1 cellular context compared by ENCODE assay signal in the genomic region with DNA sequence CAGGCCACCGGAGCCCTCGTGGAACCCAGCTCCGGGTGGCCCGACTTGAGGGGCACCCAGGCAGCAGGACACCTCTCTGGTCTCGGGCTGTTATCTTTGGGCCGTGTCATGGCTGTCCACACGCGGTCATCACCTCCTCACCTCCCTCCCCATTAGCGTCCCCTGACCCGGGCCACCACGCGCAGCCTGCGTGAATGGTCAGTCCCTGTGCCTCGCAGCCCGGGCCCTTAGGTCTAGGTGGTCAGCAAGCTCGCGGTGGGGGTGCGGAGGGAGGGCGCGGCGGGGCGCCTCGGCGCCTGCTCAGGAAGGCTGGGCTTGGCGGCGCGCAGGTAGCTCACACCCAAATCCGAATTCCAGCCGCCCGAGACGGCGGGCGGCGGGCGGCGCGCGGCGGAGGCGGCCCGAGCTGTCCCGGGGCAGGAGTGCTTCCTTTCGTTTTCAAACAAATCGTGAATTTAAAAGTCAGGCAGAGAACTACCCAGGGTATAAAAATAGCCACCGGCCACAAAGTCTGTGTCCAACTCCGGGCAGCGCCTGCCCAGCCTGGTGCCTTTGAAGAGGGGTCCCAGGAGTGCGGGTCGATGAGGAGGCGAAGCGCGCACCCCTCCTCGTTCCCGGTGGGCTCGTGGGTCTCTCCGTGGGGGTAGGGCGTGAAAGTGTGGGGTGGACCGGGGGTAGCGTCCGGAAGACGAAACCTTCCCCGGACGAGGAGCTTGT.
A peak's percentile ranks its signal among the peaks of the same experiment; 100 is the strongest.
TF ChIP-seq lines count a peak whose summit lies in the region.

No MANE protein-coding gene starts in this region.

TF ChIP-seq in HepG2, 621 proteins besides CTCF, POLR2A, EP300 and RAD21 (continued from another document and continues in another):
- TF ChIP-seq, protein P1, sequence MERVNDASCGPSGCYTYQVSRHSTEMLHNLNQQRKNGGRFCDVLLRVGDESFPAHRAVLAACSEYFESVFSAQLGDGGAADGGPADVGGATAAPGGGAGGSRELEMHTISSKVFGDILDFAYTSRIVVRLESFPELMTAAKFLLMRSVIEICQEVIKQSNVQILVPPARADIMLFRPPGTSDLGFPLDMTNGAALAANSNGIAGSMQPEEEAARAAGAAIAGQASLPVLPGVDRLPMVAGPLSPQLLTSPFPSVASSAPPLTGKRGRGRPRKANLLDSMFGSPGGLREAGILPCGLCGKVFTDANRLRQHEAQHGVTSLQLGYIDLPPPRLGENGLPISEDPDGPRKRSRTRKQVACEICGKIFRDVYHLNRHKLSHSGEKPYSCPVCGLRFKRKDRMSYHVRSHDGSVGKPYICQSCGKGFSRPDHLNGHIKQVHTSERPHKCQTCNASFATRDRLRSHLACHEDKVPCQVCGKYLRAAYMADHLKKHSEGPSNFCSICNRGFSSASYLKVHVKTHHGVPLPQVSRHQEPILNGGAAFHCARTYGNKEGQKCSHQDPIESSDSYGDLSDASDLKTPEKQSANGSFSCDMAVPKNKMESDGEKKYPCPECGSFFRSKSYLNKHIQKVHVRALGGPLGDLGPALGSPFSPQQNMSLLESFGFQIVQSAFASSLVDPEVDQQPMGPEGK (CRISPR knock-in tag; IDR thresholded peaks at IDR 0.05) = 0 out of 2 replicates have a peak, but pooled peaks have one; percentile 6
- TF ChIP-seq ZSCAN30 (CRISPR knock-in tag; IDR thresholded peaks at IDR 0.05) (no peak), MIER2 (CRISPR knock-in tag; IDR thresholded peaks at IDR 0.05) (no peak), SOX6 (IDR thresholded peaks at IDR 0.05) (no peak), SOX6 (CRISPR knock-in tag; IDR thresholded peaks at IDR 0.05) (0 out of 2 replicates have a peak, but pooled peaks have one; percentile 10), THAP11 (CRISPR knock-in tag; IDR thresholded peaks at IDR 0.05) (peak; percentile 13; the same call in 1 of the 2 replicates), MTA1 (CRISPR knock-in tag; IDR thresholded peaks at IDR 0.05; ENCODE audit: borderline replicate concordance) (peak; percentile 77; the same call in 1 of the 2 replicates), MYC (CRISPR knock-in tag; IDR thresholded peaks at IDR 0.05; ENCODE audit: borderline replicate concordance) (peak; percentile 24; the same call in 1 of the 2 replicates), AGO2 (optimal IDR thresholded peaks at IDR 0.05; ENCODE audit: low read depth, low read length) (peak; percentile 81), MXI1 (IDR thresholded peaks at IDR 0.05; ENCODE audit: borderline replicate concordance, low read depth, low read length) (0 out of 3 replicates have a peak, but pooled peaks have one; percentile 19), ARNT2 (CRISPR knock-in tag; IDR thresholded peaks at IDR 0.05; ENCODE audit: low read depth) (peak; percentile 64), STAG1 (CRISPR knock-in tag; IDR thresholded peaks at IDR 0.05) (no peak), ZBTB38 (CRISPR knock-in tag; IDR thresholded peaks at IDR 0.05) (peak; percentile 37; the same call in 1 of the 2 replicates), ZNF20 (CRISPR knock-in tag; IDR thresholded peaks at IDR 0.05) (no peak), ZNF768 (CRISPR knock-in tag; IDR thresholded peaks at IDR 0.05) (0 out of 2 replicates have a peak, but pooled peaks have one; percentile 23), HDAC1 (CRISPR knock-in tag; IDR thresholded peaks at IDR 0.05) (peak; percentile 7; the same call in 1 of the 2 replicates), SP4 (CRISPR knock-in tag; IDR thresholded peaks at IDR 0.05) (no peak), SPEN (CRISPR knock-in tag; IDR thresholded peaks at IDR 0.05; ENCODE audit: low read depth) (peak; percentile 56; the same call in 1 of the 2 replicates), HDAC6 (IDR thresholded peaks at IDR 0.05; ENCODE audit: low read depth, low read length) (no peak), ZSCAN9 (CRISPR knock-in tag; IDR thresholded peaks at IDR 0.05; ENCODE audit: borderline replicate concordance) (no peak), CHCHD3 (CRISPR knock-in tag; IDR thresholded peaks at IDR 0.05) (0 out of 2 replicates have a peak, but pooled peaks have one; percentile 25), HNRNPL (IDR thresholded peaks at IDR 0.05; ENCODE audit: low read depth, low read length) (0 out of 2 replicates have a peak, but pooled peaks have one; percentile 19), LCORL (IDR thresholded peaks at IDR 0.05) (no peak), LCORL (CRISPR knock-in tag; IDR thresholded peaks at IDR 0.05) (peak; percentile 80), KLF16 (CRISPR knock-in tag; IDR thresholded peaks at IDR 0.05) (no peak), RARA (CRISPR knock-in tag; IDR thresholded peaks at IDR 0.05) (0 out of 2 replicates have a peak, but pooled peaks have one; percentile 9), PHF21A (CRISPR knock-in tag; IDR thresholded peaks at IDR 0.05) (no peak), ZNF530 (CRISPR knock-in tag; IDR thresholded peaks at IDR 0.05; ENCODE audit: low read depth) (no peak), ZNF446 (CRISPR knock-in tag; IDR thresholded peaks at IDR 0.05) (peak; percentile 52; the same call in 1 of the 2 replicates), ZMYM3 (CRISPR knock-in tag; IDR thresholded peaks at IDR 0.05) (no peak), ZNF556 (CRISPR knock-in tag; IDR thresholded peaks at IDR 0.05; ENCODE audit: borderline replicate concordance) (0 out of 2 replicates have a peak, but pooled peaks have one; percentile 15), FOSL2 (CRISPR knock-in tag; IDR thresholded peaks at IDR 0.05) (0 out of 2 replicates have a peak, but pooled peaks have one; percentile 5)
- TF ChIP-seq, protein P2, sequence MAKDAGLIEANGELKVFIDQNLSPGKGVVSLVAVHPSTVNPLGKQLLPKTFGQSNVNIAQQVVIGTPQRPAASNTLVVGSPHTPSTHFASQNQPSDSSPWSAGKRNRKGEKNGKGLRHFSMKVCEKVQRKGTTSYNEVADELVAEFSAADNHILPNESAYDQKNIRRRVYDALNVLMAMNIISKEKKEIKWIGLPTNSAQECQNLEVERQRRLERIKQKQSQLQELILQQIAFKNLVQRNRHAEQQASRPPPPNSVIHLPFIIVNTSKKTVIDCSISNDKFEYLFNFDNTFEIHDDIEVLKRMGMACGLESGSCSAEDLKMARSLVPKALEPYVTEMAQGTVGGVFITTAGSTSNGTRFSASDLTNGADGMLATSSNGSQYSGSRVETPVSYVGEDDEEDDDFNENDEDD (CRISPR knock-in tag; IDR thresholded peaks at IDR 0.05; ENCODE audit: borderline replicate concordance) = peak; percentile 27; the same call in 1 of the 2 replicates
- TF ChIP-seq, protein P3, sequence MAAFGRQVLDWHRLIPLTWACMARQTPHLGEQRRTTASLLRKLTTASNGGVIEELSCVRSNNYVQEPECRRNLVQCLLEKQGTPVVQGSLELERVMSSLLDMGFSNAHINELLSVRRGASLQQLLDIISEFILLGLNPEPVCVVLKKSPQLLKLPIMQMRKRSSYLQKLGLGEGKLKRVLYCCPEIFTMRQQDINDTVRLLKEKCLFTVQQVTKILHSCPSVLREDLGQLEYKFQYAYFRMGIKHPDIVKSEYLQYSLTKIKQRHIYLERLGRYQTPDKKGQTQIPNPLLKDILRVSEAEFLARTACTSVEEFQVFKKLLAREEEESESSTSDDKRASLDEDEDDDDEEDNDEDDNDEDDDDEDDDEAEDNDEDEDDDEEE (CRISPR knock-in tag; IDR thresholded peaks at IDR 0.05) = peak; percentile 58; the same call in 1 of the 2 replicates
- TF ChIP-seq, protein P4, sequence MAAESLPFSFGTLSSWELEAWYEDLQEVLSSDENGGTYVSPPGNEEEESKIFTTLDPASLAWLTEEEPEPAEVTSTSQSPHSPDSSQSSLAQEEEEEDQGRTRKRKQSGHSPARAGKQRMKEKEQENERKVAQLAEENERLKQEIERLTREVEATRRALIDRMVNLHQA (CRISPR knock-in tag; IDR thresholded peaks at IDR 0.05) = no peak
- TF ChIP-seq, protein P5, sequence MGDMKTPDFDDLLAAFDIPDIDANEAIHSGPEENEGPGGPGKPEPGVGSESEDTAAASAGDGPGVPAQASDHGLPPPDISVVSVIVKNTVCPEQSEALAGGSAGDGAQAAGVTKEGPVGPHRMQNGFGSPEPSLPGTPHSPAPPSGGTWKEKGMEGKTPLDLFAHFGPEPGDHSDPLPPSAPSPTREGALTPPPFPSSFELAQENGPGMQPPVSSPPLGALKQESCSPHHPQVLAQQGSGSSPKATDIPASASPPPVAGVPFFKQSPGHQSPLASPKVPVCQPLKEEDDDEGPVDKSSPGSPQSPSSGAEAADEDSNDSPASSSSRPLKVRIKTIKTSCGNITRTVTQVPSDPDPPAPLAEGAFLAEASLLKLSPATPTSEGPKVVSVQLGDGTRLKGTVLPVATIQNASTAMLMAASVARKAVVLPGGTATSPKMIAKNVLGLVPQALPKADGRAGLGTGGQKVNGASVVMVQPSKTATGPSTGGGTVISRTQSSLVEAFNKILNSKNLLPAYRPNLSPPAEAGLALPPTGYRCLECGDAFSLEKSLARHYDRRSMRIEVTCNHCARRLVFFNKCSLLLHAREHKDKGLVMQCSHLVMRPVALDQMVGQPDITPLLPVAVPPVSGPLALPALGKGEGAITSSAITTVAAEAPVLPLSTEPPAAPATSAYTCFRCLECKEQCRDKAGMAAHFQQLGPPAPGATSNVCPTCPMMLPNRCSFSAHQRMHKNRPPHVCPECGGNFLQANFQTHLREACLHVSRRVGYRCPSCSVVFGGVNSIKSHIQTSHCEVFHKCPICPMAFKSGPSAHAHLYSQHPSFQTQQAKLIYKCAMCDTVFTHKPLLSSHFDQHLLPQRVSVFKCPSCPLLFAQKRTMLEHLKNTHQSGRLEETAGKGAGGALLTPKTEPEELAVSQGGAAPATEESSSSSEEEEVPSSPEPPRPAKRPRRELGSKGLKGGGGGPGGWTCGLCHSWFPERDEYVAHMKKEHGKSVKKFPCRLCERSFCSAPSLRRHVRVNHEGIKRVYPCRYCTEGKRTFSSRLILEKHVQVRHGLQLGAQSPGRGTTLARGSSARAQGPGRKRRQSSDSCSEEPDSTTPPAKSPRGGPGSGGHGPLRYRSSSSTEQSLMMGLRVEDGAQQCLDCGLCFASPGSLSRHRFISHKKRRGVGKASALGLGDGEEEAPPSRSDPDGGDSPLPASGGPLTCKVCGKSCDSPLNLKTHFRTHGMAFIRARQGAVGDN (CRISPR knock-in tag; IDR thresholded peaks at IDR 0.05) = peak; percentile 83
- TF ChIP-seq, protein P6, sequence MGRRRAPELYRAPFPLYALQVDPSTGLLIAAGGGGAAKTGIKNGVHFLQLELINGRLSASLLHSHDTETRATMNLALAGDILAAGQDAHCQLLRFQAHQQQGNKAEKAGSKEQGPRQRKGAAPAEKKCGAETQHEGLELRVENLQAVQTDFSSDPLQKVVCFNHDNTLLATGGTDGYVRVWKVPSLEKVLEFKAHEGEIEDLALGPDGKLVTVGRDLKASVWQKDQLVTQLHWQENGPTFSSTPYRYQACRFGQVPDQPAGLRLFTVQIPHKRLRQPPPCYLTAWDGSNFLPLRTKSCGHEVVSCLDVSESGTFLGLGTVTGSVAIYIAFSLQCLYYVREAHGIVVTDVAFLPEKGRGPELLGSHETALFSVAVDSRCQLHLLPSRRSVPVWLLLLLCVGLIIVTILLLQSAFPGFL (CRISPR knock-in tag; IDR thresholded peaks at IDR 0.05) = no peak
- TF ChIP-seq, protein P7, sequence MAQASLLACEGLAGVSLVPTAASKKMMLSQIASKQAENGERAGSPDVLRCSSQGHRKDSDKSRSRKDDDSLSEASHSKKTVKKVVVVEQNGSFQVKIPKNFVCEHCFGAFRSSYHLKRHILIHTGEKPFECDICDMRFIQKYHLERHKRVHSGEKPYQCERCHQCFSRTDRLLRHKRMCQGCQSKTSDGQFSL (CRISPR knock-in tag; IDR thresholded peaks at IDR 0.05) = 0 out of 2 replicates have a peak, but pooled peaks have one; percentile 25
- TF ChIP-seq, protein P8, sequence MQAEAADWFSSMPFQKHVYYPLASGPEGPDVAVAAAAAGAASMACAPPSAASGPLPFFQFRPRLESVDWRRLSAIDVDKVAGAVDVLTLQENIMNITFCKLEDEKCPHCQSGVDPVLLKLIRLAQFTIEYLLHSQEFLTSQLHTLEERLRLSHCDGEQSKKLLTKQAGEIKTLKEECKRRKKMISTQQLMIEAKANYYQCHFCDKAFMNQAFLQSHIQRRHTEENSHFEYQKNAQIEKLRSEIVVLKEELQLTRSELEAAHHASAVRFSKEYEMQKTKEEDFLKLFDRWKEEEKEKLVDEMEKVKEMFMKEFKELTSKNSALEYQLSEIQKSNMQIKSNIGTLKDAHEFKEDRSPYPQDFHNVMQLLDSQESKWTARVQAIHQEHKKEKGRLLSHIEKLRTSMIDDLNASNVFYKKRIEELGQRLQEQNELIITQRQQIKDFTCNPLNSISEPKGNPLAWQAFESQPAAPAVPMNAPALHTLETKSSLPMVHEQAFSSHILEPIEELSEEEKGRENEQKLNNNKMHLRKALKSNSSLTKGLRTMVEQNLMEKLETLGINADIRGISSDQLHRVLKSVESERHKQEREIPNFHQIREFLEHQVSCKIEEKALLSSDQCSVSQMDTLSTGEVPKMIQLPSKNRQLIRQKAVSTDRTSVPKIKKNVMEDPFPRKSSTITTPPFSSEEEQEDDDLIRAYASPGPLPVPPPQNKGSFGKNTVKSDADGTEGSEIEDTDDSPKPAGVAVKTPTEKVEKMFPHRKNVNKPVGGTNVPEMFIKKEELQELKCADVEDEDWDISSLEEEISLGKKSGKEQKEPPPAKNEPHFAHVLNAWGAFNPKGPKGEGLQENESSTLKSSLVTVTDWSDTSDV (CRISPR knock-in tag; IDR thresholded peaks at IDR 0.05) = peak; percentile 47; the same call in 1 of the 2 replicates
- TF ChIP-seq, protein P9, sequence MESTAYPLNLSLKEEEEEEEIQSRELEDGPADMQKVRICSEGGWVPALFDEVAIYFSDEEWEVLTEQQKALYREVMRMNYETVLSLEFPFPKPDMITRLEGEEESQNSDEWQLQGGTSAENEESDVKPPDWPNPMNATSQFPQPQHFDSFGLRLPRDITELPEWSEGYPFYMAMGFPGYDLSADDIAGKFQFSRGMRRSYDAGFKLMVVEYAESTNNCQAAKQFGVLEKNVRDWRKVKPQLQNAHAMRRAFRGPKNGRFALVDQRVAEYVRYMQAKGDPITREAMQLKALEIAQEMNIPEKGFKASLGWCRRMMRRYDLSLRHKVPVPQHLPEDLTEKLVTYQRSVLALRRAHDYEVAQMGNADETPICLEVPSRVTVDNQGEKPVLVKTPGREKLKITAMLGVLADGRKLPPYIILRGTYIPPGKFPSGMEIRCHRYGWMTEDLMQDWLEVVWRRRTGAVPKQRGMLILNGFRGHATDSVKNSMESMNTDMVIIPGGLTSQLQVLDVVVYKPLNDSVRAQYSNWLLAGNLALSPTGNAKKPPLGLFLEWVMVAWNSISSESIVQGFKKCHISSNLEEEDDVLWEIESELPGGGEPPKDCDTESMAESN (CRISPR knock-in tag; conservative IDR thresholded peaks at IDR 0.05) = peak; percentile 21; the same call in 1 of the 2 replicates
- TF ChIP-seq, protein P10, sequence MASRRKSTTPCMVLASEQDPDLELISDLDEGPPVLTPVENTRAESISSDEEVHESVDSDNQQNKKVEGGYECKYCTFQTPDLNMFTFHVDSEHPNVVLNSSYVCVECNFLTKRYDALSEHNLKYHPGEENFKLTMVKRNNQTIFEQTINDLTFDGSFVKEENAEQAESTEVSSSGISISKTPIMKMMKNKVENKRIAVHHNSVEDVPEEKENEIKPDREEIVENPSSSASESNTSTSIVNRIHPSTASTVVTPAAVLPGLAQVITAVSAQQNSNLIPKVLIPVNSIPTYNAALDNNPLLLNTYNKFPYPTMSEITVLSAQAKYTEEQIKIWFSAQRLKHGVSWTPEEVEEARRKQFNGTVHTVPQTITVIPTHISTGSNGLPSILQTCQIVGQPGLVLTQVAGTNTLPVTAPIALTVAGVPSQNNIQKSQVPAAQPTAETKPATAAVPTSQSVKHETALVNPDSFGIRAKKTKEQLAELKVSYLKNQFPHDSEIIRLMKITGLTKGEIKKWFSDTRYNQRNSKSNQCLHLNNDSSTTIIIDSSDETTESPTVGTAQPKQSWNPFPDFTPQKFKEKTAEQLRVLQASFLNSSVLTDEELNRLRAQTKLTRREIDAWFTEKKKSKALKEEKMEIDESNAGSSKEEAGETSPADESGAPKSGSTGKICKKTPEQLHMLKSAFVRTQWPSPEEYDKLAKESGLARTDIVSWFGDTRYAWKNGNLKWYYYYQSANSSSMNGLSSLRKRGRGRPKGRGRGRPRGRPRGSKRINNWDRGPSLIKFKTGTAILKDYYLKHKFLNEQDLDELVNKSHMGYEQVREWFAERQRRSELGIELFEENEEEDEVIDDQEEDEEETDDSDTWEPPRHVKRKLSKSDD (CRISPR knock-in tag; IDR thresholded peaks at IDR 0.05; ENCODE audit: low read depth) = no peak
